ENCODE assay signal across 27 cellular contexts in genomic region chr4:31235961-31236360, GRCh38.
DNase-seq lines count a peak whose midpoint lies in the region; ATAC-seq, FAIRE-seq and TF ChIP-seq lines count a peak whose summit lies in the region.
"Had no signal": no experiment of that assay in that cellular context is flagged by ENCODE, and none has a peak within 500 bp of the region (broad histone marks: within the 10 kb centered on the region; RNA-seq: fewer than 3 reads in every experiment).

No MANE protein-coding gene starts in this region.

- peak overlapping the region in 4 of 5 experiments; percentile 3 to 57 (median 10) for H3K4me3 Mint-ChIP-seq in brain

- TF ChIP-seq CTCF in D721Med (IDR thresholded peaks at IDR 0.05; ENCODE audit: insufficient read depth, missing control alignments) (no peak), brain (conservative IDR thresholded peaks at IDR 0.05) (no peak)

- FAIRE-seq in D721Med (lab: Jason Lieb, UNC) (peak; percentile 92), GM19239 (lab: Jason Lieb, UNC) (no peak), GM12892 (lab: Jason Lieb, UNC) (no peak)
- FAIRE-seq: endometrium, G401.6, K562, keratinocyte had no signal

- peaks cover 0 to 13% (median 4%) of the 10 kb centered on the region in 5 experiments for H3K9me3 Mint-ChIP-seq in brain

- DNase-seq in D721Med (ENCODE audit: insufficient read length, low spot score): no peak
- peak; percentile 9 to 79 for DNase-seq in NCI-H524 (lab: John Stamatoyannopoulos, UW)
- peak; percentile 14 for DNase-seq in pons (ENCODE audit: low spot score)
- no peak for DNase-seq in GM19239 (ENCODE audit: insufficient read length, low spot score)
- no peak for DNase-seq in GM12892 (ENCODE audit: insufficient read length)
- DNase-seq: activated CD4-positive, alpha-beta T cell treated with anti-CD3 and anti-CD28 coated beads, Interleukin-2, amount 50 U/mL, for 4 hours; activated CD4-positive, CD25-positive, alpha-beta regulatory T cell; activated T-cell treated with anti-CD3 and anti-CD28 coated beads, Interleukin-2, amount 50 U/mL, for 48 hours; body of pancreas; cerebellar nuclear complex; COR-L47; DMS79; foreskin fibroblast; GM23248; heart left ventricle; left ventricle myocardium inferior; NCI-H1105 treated with DMSO at 0.1 percent for 48 hours; NCI-H2029; NCI-H446; psoas muscle; stimulated activated CD4-positive, alpha-beta T cell treated with anti-CD3 and anti-CD28 coated beads, Interleukin-4, amount 100 ng/mL, for 24 hours had no signal

- no peak for ATAC-seq in GM21390 (IDR thresholded peaks at IDR 0.05; ENCODE audit: unreplicated experiment)
- ATAC-seq: body of pancreas, K562, psoas muscle had no signal

- no peak for TF ChIP-seq POLR2A in GM12892 (IDR thresholded peaks at IDR 0.05; ENCODE audit: low read depth, low read length)

- peaks cover 3% of the 10 kb centered on the region for H3K27me3 Mint-ChIP-seq in brain

- no peaks in the 10 kb centered on the region for H3K36me3 Mint-ChIP-seq in brain

- peaks cover 36% of the 10 kb centered on the region for H3K4me1 Mint-ChIP-seq in brain

- peak overlapping the region; percentile 48 to 70 (median 59) for H3K27ac Mint-ChIP-seq in brain

Comparison
In these comparisons a context has a peak if more than half of its experiments do, and no peak if none do; other contexts are left out.
1. DNase-seq: peak in NCI-H524 (2 of 2) and pons (single experiment); none in D721Med (single experiment), GM19239 (single experiment) and GM12892 (single experiment).